12 cellular contexts compared by ENCODE assay signal in the genomic region with DNA sequence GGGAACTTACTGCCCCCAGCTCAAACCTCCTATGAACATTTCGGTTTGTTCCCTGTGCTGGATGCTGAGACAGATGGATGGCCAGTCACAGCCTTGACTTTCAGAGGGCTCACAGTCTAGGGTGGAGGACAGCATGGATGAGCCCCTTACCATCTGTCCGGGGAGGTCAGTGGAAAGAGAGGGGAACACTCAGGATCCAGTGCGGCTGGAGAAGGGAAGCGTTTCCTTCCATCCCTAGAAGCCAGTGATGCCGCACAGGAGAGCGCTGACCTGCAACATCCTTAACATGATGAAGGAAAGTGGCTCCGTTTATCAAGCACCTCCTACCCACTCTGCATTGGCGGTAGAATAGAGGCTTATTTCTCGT. TPM values are rescaled to one million over a fixed set of nuclear protein-coding genes. Genes with fewer than 3 reads are reported as not detected.
DNase-seq lines count a peak whose midpoint lies in the region; ATAC-seq and TF ChIP-seq lines count a peak whose summit lies in the region.
"Had no signal": no experiment of that assay in that cellular context is flagged by ENCODE, and none has a peak within 500 bp of the region (broad histone marks: within the 10 kb centered on the region; RNA-seq: fewer than 3 reads in every experiment).

No MANE protein-coding gene starts in this region.

- no peak overlapping the region for H3K4me3 Mint-ChIP-seq in type B pancreatic cell
- H3K4me3 Mint-ChIP-seq in stimulated activated naive B cell treated with anti-CD40 and anti-IgM and Interleukin-4, amounts not matched to agents 10 μg/mL and 1 μg/mL and 100 μg/mL, for 72 hours: no peak overlapping the region
- H3K4me3 Mint-ChIP-seq: CD14-positive monocyte, HFFc6 had no signal

- peaks cover 4% of the 10 kb centered on the region for H3K4me1 Mint-ChIP-seq in type B pancreatic cell (ENCODE audit: unreplicated experiment)
- peaks cover 4 to 11% of the 10 kb centered on the region in 2 donors for H3K4me1 Mint-ChIP-seq in stimulated activated naive B cell treated with anti-CD40 and anti-IgM and Interleukin-4, amounts not matched to agents 10 μg/mL and 1 μg/mL and 100 μg/mL, for 72 hours

- no peak overlapping the region for H3K27ac Mint-ChIP-seq in type B pancreatic cell
- H3K27ac Mint-ChIP-seq in stimulated activated naive B cell treated with anti-CD40 and anti-IgM and Interleukin-4, amounts not matched to agents 10 μg/mL and 1 μg/mL and 100 μg/mL, for 72 hours: no peak overlapping the region

- H3K27me3 Mint-ChIP-seq in type B pancreatic cell: no peaks in the 10 kb centered on the region
- H3K27me3 Mint-ChIP-seq in stimulated activated naive B cell treated with anti-CD40 and anti-IgM and Interleukin-4, amounts not matched to agents 10 μg/mL and 1 μg/mL and 100 μg/mL, for 72 hours: peaks cover 11 to 17% of the 10 kb centered on the region in 2 donors

- TF ChIP-seq CTCF in WERI-Rb-1 (IDR thresholded peaks at IDR 0.05; ENCODE audit: low read depth, low read length) (no peak), type B pancreatic cell (conservative IDR thresholded peaks at IDR 0.05) (no peak)

- no peaks in the 10 kb centered on the region for H3K27me3 ChIP-seq in WERI-Rb-1 (ENCODE audit: insufficient read depth, low read depth, severe bottlenecking)

- no peaks in the 10 kb centered on the region for H3K36me3 Mint-ChIP-seq in type B pancreatic cell
- H3K36me3 Mint-ChIP-seq in stimulated activated naive B cell treated with anti-CD40 and anti-IgM and Interleukin-4, amounts not matched to agents 10 μg/mL and 1 μg/mL and 100 μg/mL, for 72 hours: no peaks in the 10 kb centered on the region
- H3K36me3 Mint-ChIP-seq: CD14-positive monocyte had no signal

- no peak overlapping the region for H3K4me3 ChIP-seq in WERI-Rb-1 (ENCODE audit: low read depth, low read length)

- ATAC-seq in GM21786 (IDR thresholded peaks at IDR 0.05; ENCODE audit: unreplicated experiment): no peak
- ATAC-seq in stimulated activated naive B cell treated with anti-CD40 and anti-IgM and Interleukin-4, amounts not matched to agents 10 μg/mL and 1 μg/mL and 100 μg/mL, for 72 hours (replicated peaks): no peak

- H3K9me3 ChIP-seq in WERI-Rb-1 (ENCODE audit: severe bottlenecking): no peaks in the 10 kb centered on the region

- H3K27ac ChIP-seq in WERI-Rb-1: peak overlapping the region; percentile 52

- peaks cover 73% of the 10 kb centered on the region for H3K36me3 ChIP-seq in WERI-Rb-1

- H3K9me3 Mint-ChIP-seq in type B pancreatic cell: no peaks in the 10 kb centered on the region
- no peaks in the 10 kb centered on the region for H3K9me3 Mint-ChIP-seq in stimulated activated naive B cell treated with anti-CD40 and anti-IgM and Interleukin-4, amounts not matched to agents 10 μg/mL and 1 μg/mL and 100 μg/mL, for 72 hours
- H3K9me3 Mint-ChIP-seq: CD14-positive monocyte, HFFc6 had no signal

- peak; percentile 44 for DNase-seq in activated CD8-positive, alpha-beta memory T cell treated with anti-CD3 and anti-CD28 coated beads, Interleukin-2, amount 50 U/mL, for 48 hours
- no peak for DNase-seq in activated CD8-positive, alpha-beta memory T cell treated with anti-CD3 and anti-CD28 coated beads for 24 hours
- peak; percentile 57 for DNase-seq in WERI-Rb-1
- peak; percentile 7 for DNase-seq in mucosa of gallbladder (ENCODE audit: low spot score)
- DNase-seq in type B pancreatic cell (ENCODE audit: extremely low spot score, unreplicated experiment): peak; percentile 40
- no peak for DNase-seq in HK-2 (ENCODE audit: unreplicated experiment)
- no peak for DNase-seq in stimulated activated naive B cell treated with anti-CD40 and anti-IgM and Interleukin-4, amounts not matched to agents 10 μg/mL and 1 μg/mL and 100 μg/mL, for 72 hours

RNA-seq across cellular contexts. Expression of gene ORM1, which starts 17.7 kb away (rescaled TPM):
- 12.7 TPM for total RNA-seq in mucosa of gallbladder
- total RNA-seq in type B pancreatic cell (ENCODE audit: low replicate concordance): 0.65 and 1.6 TPM in 2 replicates
- total RNA-seq: Daoy, HFFc6, MCF 10A had no signal

RNA-seq across cellular contexts. Expression of gene ORM2, which starts 24.5 kb away (rescaled TPM):
- total RNA-seq in mucosa of gallbladder: 2.8 TPM
- total RNA-seq in type B pancreatic cell (ENCODE audit: low replicate concordance): not detected in 2 replicates
- total RNA-seq: Daoy, HFFc6, MCF 10A had no signal

Comparison
In these comparisons a context has a peak if more than half of its experiments do, and no peak if none do; other contexts are left out.
1. DNase-seq: peak in activated CD8-positive, alpha-beta memory T cell treated with anti-CD3 and anti-CD28 coated beads, Interleukin-2, amount 50 U/mL, for 48 hours (single experiment), WERI-Rb-1 (single experiment), mucosa of gallbladder (single experiment) and type B pancreatic cell (single experiment); none in activated CD8-positive, alpha-beta memory T cell treated with anti-CD3 and anti-CD28 coated beads for 24 hours (single experiment), HK-2 (single experiment) and stimulated activated naive B cell treated with anti-CD40 and anti-IgM and Interleukin-4, amounts not matched to agents 10 μg/mL and 1 μg/mL and 100 μg/mL, for 72 hours (single experiment).